1 cellular context compared by ENCODE assay signal in the genomic region with DNA sequence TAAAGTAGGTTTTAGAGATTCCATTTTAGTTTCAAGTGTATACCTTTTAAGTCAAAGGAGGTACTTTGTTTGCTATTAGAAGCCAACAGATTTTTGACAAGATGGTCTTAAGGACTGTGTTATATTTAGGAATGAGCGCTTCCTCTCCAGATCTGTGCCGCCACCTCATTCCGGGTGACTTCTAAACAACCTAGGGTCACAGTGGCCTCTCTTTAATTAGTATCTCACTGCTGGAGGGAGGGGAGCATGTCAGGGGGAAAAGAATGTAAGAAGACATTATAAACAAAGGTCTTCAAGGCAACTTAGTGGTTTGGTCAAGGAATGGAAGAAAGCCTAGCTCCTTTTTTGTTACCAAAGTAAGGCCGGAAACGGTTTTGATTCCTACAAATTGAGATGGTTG.
TF ChIP-seq lines count a peak whose summit lies in the region.

No MANE protein-coding gene starts in this region.

TF ChIP-seq in HepG2, 621 proteins besides CTCF, POLR2A, EP300 and RAD21 (continued from another document):
- TF ChIP-seq, protein P1, sequence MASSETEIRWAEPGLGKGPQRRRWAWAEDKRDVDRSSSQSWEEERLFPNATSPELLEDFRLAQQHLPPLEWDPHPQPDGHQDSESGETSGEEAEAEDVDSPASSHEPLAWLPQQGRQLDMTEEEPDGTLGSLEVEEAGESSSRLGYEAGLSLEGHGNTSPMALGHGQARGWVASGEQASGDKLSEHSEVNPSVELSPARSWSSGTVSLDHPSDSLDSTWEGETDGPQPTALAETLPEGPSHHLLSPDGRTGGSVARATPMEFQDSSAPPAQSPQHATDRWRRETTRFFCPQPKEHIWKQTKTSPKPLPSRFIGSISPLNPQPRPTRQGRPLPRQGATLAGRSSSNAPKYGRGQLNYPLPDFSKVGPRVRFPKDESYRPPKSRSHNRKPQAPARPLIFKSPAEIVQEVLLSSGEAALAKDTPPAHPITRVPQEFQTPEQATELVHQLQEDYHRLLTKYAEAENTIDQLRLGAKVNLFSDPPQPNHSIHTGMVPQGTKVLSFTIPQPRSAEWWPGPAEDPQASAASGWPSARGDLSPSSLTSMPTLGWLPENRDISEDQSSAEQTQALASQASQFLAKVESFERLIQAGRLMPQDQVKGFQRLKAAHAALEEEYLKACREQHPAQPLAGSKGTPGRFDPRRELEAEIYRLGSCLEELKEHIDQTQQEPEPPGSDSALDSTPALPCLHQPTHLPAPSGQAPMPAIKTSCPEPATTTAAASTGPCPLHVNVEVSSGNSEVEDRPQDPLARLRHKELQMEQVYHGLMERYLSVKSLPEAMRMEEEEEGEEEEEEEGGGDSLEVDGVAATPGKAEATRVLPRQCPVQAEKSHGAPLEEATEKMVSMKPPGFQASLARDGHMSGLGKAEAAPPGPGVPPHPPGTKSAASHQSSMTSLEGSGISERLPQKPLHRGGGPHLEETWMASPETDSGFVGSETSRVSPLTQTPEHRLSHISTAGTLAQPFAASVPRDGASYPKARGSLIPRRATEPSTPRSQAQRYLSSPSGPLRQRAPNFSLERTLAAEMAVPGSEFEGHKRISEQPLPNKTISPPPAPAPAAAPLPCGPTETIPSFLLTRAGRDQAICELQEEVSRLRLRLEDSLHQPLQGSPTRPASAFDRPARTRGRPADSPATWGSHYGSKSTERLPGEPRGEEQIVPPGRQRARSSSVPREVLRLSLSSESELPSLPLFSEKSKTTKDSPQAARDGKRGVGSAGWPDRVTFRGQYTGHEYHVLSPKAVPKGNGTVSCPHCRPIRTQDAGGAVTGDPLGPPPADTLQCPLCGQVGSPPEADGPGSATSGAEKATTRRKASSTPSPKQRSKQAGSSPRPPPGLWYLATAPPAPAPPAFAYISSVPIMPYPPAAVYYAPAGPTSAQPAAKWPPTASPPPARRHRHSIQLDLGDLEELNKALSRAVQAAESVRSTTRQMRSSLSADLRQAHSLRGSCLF (CRISPR knock-in tag; IDR thresholded peaks at IDR 0.05; ENCODE audit: borderline replicate concordance): no peak
- TF ChIP-seq CEBPG (CRISPR knock-in tag; IDR thresholded peaks at IDR 0.05) (no peak), ZNF746 (CRISPR knock-in tag; IDR thresholded peaks at IDR 0.05) (no peak), ARHGAP35 (CRISPR knock-in tag; IDR thresholded peaks at IDR 0.05; ENCODE audit: borderline replicate concordance) (no peak), HMG20B (CRISPR knock-in tag; conservative IDR thresholded peaks at IDR 0.05) (no peak), KMT2A (CRISPR knock-in tag; IDR thresholded peaks at IDR 0.05) (no peak), ZNF879 (CRISPR knock-in tag; IDR thresholded peaks at IDR 0.05) (no peak), NFYB (CRISPR knock-in tag; IDR thresholded peaks at IDR 0.05) (no peak), PHF5A (CRISPR knock-in tag; IDR thresholded peaks at IDR 0.05; ENCODE audit: low read depth, unreplicated experiment) (no peak), ZNF552 (CRISPR knock-in tag; IDR thresholded peaks at IDR 0.05; ENCODE audit: borderline replicate concordance) (no peak), IKZF4 (CRISPR knock-in tag; IDR thresholded peaks at IDR 0.05; ENCODE audit: borderline replicate concordance, low read depth, not compliant biosample characterization) (no peak), ZNF24 (IDR thresholded peaks at IDR 0.05) (no peak), EHMT2 (IDR thresholded peaks at IDR 0.05; ENCODE audit: borderline replicate concordance, low read depth, low read length) (no peak), POLR2AphosphoS2 (IDR thresholded peaks at IDR 0.05; ENCODE audit: low read depth, low read length) (no peak), LCORL (IDR thresholded peaks at IDR 0.05) (no peak), LCORL (CRISPR knock-in tag; IDR thresholded peaks at IDR 0.05) (no peak)
- TF ChIP-seq, protein P2, sequence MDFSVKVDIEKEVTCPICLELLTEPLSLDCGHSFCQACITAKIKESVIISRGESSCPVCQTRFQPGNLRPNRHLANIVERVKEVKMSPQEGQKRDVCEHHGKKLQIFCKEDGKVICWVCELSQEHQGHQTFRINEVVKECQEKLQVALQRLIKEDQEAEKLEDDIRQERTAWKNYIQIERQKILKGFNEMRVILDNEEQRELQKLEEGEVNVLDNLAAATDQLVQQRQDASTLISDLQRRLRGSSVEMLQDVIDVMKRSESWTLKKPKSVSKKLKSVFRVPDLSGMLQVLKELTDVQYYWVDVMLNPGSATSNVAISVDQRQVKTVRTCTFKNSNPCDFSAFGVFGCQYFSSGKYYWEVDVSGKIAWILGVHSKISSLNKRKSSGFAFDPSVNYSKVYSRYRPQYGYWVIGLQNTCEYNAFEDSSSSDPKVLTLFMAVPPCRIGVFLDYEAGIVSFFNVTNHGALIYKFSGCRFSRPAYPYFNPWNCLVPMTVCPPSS (IDR thresholded peaks at IDR 0.05): no peak
